ENCODE assay signal across 8 cellular contexts in the genomic region with DNA sequence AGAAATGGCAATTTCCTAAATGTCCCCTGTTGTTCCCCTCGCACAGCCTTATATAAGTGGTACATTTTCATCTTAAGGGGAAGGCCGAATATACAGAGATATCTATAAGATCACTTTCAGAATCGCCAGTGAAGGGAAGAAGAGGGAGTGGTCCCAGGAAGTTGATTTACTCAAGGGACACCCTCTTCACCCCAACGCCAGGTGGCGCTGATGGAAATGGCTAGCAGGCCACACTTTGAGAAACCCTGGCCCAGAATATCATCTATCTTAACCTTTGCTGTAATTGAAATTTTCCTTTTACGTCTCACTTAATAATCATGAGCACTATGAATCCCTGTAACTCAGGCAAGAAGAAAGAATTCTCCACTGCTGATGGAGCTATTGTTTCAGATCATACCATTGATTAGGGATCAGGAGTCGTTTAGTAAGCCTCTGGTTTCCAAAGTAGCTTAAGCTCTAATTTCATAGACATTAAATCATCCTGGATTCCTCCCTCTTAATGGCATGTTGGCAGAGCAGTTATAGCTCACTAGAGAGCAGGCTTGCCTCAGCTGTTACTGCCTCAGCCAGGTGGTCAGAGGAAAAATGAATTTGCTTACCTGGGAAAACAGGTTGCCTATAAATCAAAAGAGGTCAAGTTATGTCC.
A peak's percentile ranks its signal among the peaks of the same experiment; 100 is the strongest.
DNase-seq lines count a peak whose midpoint lies in the region; ATAC-seq and TF ChIP-seq lines count a peak whose summit lies in the region.

No MANE protein-coding gene starts in this region.

- no peaks in the 10 kb centered on the region for H3K36me3 Mint-ChIP-seq in WTC11

- no peak overlapping the region for H3K4me3 Mint-ChIP-seq in WTC11

- no peaks in the 10 kb centered on the region for H3K27me3 Mint-ChIP-seq in WTC11 (ENCODE audit: low read depth)

- H3K27ac Mint-ChIP-seq in WTC11: no peak overlapping the region

- intact Hi-C loops in posterior cingulate gyrus (cut with DNase I): no loop called here

- peak; percentile 47 for DNase-seq in activated CD8-positive, alpha-beta memory T cell treated with anti-CD3 and anti-CD28 coated beads, Interleukin-2, amount 50 U/mL, for 48 hours
- no peak for DNase-seq in activated CD8-positive, alpha-beta memory T cell treated with anti-CD3 and anti-CD28 coated beads for 24 hours
- DNase-seq in HCEC 1CT: peak; percentile 6
- DNase-seq in NCI-H1092 treated with DMSO at 0.1 percent for 48 hours (lab: John Stamatoyannopoulos, UW): peak; percentile 78
- peak; percentile 75 for DNase-seq in WTC11 (ENCODE audit: low spot score)
- peak; percentile 69 for DNase-seq in left kidney (ENCODE audit: low read depth, low spot score)
- DNase-seq in posterior cingulate gyrus: no peak
- DNase-seq in T-helper 9 cell: no peak

- H3K9me3 Mint-ChIP-seq in WTC11: peaks cover 15% of the 10 kb centered on the region

- peak; percentile 80 for TF ChIP-seq CTCF in WTC11 (IDR thresholded peaks at IDR 0.05)

- peaks cover 10% of the 10 kb centered on the region for H3K4me1 Mint-ChIP-seq in WTC11

- CTCF ChIA-PET in WTC11 (lab: Charles Lee): interaction anchor here (0.8 to 2.4 kb wide), 7 partner anchors 10 to 227 kb away, joined by 3 to 19 read pairs (median 5); no protein-coding TSS in a partner anchor

- POLR2A ChIA-PET in WTC11 (lab: Charles Lee): no interaction called here

- peak; percentile 92 for ATAC-seq in WTC11

TF ChIP-seq in WTC11, 78 proteins besides CTCF, POLR2A, EP300 and RAD21:
- TF ChIP-seq, protein P1, sequence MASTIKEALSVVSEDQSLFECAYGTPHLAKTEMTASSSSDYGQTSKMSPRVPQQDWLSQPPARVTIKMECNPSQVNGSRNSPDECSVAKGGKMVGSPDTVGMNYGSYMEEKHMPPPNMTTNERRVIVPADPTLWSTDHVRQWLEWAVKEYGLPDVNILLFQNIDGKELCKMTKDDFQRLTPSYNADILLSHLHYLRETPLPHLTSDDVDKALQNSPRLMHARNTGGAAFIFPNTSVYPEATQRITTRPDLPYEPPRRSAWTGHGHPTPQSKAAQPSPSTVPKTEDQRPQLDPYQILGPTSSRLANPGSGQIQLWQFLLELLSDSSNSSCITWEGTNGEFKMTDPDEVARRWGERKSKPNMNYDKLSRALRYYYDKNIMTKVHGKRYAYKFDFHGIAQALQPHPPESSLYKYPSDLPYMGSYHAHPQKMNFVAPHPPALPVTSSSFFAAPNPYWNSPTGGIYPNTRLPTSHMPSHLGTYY (CRISPR knock-in tag; IDR thresholded peaks at IDR 0.05): no peak
- TF ChIP-seq, protein P2, sequence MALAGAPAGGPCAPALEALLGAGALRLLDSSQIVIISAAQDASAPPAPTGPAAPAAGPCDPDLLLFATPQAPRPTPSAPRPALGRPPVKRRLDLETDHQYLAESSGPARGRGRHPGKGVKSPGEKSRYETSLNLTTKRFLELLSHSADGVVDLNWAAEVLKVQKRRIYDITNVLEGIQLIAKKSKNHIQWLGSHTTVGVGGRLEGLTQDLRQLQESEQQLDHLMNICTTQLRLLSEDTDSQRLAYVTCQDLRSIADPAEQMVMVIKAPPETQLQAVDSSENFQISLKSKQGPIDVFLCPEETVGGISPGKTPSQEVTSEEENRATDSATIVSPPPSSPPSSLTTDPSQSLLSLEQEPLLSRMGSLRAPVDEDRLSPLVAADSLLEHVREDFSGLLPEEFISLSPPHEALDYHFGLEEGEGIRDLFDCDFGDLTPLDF (CRISPR knock-in tag; IDR thresholded peaks at IDR 0.05): no peak
- TF ChIP-seq, protein P3, sequence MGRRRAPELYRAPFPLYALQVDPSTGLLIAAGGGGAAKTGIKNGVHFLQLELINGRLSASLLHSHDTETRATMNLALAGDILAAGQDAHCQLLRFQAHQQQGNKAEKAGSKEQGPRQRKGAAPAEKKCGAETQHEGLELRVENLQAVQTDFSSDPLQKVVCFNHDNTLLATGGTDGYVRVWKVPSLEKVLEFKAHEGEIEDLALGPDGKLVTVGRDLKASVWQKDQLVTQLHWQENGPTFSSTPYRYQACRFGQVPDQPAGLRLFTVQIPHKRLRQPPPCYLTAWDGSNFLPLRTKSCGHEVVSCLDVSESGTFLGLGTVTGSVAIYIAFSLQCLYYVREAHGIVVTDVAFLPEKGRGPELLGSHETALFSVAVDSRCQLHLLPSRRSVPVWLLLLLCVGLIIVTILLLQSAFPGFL (CRISPR knock-in tag; IDR thresholded peaks at IDR 0.05; ENCODE audit: borderline replicate concordance): no peak
- TF ChIP-seq, protein P4, sequence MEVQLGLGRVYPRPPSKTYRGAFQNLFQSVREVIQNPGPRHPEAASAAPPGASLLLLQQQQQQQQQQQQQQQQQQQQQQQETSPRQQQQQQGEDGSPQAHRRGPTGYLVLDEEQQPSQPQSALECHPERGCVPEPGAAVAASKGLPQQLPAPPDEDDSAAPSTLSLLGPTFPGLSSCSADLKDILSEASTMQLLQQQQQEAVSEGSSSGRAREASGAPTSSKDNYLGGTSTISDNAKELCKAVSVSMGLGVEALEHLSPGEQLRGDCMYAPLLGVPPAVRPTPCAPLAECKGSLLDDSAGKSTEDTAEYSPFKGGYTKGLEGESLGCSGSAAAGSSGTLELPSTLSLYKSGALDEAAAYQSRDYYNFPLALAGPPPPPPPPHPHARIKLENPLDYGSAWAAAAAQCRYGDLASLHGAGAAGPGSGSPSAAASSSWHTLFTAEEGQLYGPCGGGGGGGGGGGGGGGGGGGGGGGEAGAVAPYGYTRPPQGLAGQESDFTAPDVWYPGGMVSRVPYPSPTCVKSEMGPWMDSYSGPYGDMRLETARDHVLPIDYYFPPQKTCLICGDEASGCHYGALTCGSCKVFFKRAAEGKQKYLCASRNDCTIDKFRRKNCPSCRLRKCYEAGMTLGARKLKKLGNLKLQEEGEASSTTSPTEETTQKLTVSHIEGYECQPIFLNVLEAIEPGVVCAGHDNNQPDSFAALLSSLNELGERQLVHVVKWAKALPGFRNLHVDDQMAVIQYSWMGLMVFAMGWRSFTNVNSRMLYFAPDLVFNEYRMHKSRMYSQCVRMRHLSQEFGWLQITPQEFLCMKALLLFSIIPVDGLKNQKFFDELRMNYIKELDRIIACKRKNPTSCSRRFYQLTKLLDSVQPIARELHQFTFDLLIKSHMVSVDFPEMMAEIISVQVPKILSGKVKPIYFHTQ (CRISPR knock-in tag; IDR thresholded peaks at IDR 0.05): no peak
- no peak for TF ChIP-seq GABPB1 (CRISPR knock-in tag; IDR thresholded peaks at IDR 0.05)
- no peak for TF ChIP-seq NR3C1 (CRISPR knock-in tag; conservative IDR thresholded peaks at IDR 0.05; ENCODE audit: low read depth)
- TF ChIP-seq ZNF138 (CRISPR knock-in tag; conservative IDR thresholded peaks at IDR 0.05): no peak

Comparison
In these comparisons a context has a peak if more than half of its experiments do, and no peak if none do; other contexts are left out.
1. DNase-seq: peak in activated CD8-positive, alpha-beta memory T cell treated with anti-CD3 and anti-CD28 coated beads, Interleukin-2, amount 50 U/mL, for 48 hours (single experiment), HCEC 1CT (single experiment), NCI-H1092 treated with DMSO at 0.1 percent for 48 hours (single experiment), WTC11 (single experiment) and left kidney (single experiment); none in activated CD8-positive, alpha-beta memory T cell treated with anti-CD3 and anti-CD28 coated beads for 24 hours (single experiment), posterior cingulate gyrus (0 of 10) and T-helper 9 cell (single experiment).